ENCODE assay signal across 8 cellular contexts in the genomic region with DNA sequence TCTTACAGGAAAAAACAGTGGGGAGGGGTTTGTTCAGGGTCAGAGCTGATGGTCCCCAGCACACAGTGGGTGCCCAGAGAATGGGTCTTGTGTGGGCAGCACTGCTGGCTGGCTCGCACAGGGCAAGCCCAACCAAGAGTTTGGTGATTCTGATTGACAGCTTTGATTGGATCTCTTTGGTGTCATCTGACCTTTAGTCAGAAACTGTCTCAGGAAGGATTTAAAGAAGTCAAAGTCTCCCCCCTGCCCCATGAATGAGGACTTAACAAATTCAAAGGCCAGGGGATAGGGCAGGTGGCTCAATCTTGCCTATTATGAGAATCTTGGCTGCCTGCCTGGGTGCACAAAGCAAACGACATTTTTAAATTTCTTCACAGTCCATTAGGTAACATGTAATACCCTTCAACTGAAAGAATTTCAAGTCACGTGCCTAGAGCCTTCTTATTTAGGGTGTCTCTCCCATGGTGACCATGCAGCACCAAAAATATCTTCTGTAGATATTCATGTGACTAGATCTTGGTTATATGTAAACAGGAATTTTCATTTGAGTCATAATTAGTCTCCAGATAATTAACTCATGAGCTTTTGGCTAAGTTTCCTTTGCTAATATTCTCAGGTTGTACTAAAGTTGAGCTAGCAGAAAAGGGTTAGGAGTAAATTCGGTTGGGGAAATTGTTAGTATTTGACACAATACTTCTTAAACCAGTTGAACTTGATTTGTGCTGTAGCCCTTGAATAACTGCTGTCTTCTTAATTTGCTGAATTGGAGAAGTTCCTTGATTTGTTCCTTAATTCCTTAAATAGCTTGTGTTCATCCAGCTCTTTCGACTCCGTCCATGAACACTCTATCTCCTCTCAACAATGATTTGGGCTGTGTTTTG. TPM values are rescaled to one million over a fixed set of nuclear protein-coding genes. Genes with fewer than 3 reads are reported as not detected.
DNase-seq lines count a peak whose midpoint lies in the region; ATAC-seq, FAIRE-seq and TF ChIP-seq lines count a peak whose summit lies in the region.

No MANE protein-coding gene starts in this region.

- no peak overlapping the region for H2BK20ac ChIP-seq in H1 (ENCODE audit: low read length)

- H3K79me1 ChIP-seq in H1 (ENCODE audit: low read depth, low read length), result no peaks in the 10 kb centered on the region

- no peak overlapping the region for H2BK5ac ChIP-seq in H1 (ENCODE audit: low read depth, low read length)

- H3K14ac ChIP-seq in H1 (ENCODE audit: insufficient read length), result no peak overlapping the region

- ATAC-seq in psoas muscle (peak in 3 of 4 donors; percentile 36 to 62 (median 60)), HG02981 (IDR thresholded peaks at IDR 0.05; ENCODE audit: unreplicated experiment) (no peak), GM19397 (IDR thresholded peaks at IDR 0.05; ENCODE audit: unreplicated experiment) (no peak)

- POLR2A ChIA-PET in H1 (lab: Charles Lee; ENCODE audit: partially characterized antibody), result interaction anchor here (1.2 kb wide), 1 partner anchor 10 kb away, joined by 3 read pairs; no protein-coding TSS in a partner anchor

- H4K5ac ChIP-seq in H1 (ENCODE audit: insufficient read length, low read depth, low read length), result no peak overlapping the region

- H3K27ac ChIP-seq in H1 (ENCODE audit: low read depth, low read length) (no peak overlapping the region), psoas muscle (peak overlapping the region; percentile 42)

- no peaks in the 10 kb centered on the region for H3K9me3 ChIP-seq in H1 (ENCODE audit: insufficient read depth in 2 of 2, low read depth in 1 of 2, low read length in 1 of 2)
- no peaks in the 10 kb centered on the region for H3K9me3 ChIP-seq in psoas muscle

- CTCF ChIA-PET in H1 (lab: Charles Lee; ENCODE audit: partially characterized antibody), result interaction anchor here (0.6 to 0.8 kb wide), 2 partner anchors 9 kb away, joined by 3 to 4 read pairs; no protein-coding TSS in a partner anchor

- no peak overlapping the region for H3K4me2 ChIP-seq in H1 (ENCODE audit: insufficient read depth in 1 of 2, low read depth in 2 of 2, low read length in 2 of 2)

- no peaks in the 10 kb centered on the region for H3K36me3 ChIP-seq in H1 (ENCODE audit: control insufficient read depth in 2 of 4, insufficient read depth in 4 of 4, low read length in 3 of 4)
- no peaks in the 10 kb centered on the region for H3K36me3 ChIP-seq in psoas muscle (ENCODE audit: insufficient read depth in 1 of 2, low read depth in 1 of 2)

- H2AK5ac ChIP-seq in H1 (ENCODE audit: low read depth, low read length), result no peak overlapping the region

- no peak overlapping the region for H3K56ac ChIP-seq in H1 (replicated peaks; ENCODE audit: insufficient read length, low read depth, low read length)

- no peaks in the 10 kb centered on the region for H3K79me2 ChIP-seq in H1 (ENCODE audit: control insufficient read depth in 1 of 2, insufficient read depth in 2 of 2, low read length in 2 of 2)

- H4K8ac ChIP-seq in H1 (ENCODE audit: extremely low read depth, insufficient read depth, low read length), result peak overlapping the region; percentile 31; the same call in 1 of the 2 replicates

- no peak for TF ChIP-seq EP300 in H1 (IDR thresholded peaks at IDR 0.05; ENCODE audit: borderline replicate concordance in 1 of 2, low read depth in 2 of 2, low read length in 2 of 2)

- H3K18ac ChIP-seq in H1 (ENCODE audit: extremely low read depth, low read length), result no peak overlapping the region; the same call in 1 of the 2 replicates

- DNase-seq in GF-D8 (lab: John Stamatoyannopoulos, UW) (peak; percentile 32), NCI-H2107 (lab: John Stamatoyannopoulos, UW) (peak; percentile 25), H1 (ENCODE audit: low read depth in 1 of 2, low spot score in 2 of 2) (no peak), psoas muscle (peak in 1 of 2 donors; percentile 38), T-helper 2 cell (no peak), activated T-cell treated with anti-CD3 and anti-CD28 coated beads for 4 hours (no peak)

- H2BK120ac ChIP-seq in H1 (replicated peaks; ENCODE audit: low read depth, low read length), result no peak overlapping the region

- no peaks in the 10 kb centered on the region for H3K27me3 ChIP-seq in H1 (replicated peaks in 1 of 4; ENCODE audit: control insufficient read depth in 3 of 4, extremely low read depth in 1 of 4, insufficient read depth in 3 of 4, low read length in 3 of 4)
- no peaks in the 10 kb centered on the region for H3K27me3 ChIP-seq in psoas muscle (ENCODE audit: insufficient read depth in 3 of 3, low read length in 2 of 3)

- no peak for TF ChIP-seq CTCF in H1 (IDR thresholded peaks at IDR 0.05; ENCODE audit: control extremely low read depth in 1 of 3, insufficient read depth in 1 of 3, low read depth in 1 of 3, low read length in 3 of 3)
- TF ChIP-seq CTCF in psoas muscle (IDR thresholded peaks at IDR 0.05), result no peak

- TF ChIP-seq POLR2A in H1 (IDR thresholded peaks at IDR 0.05; ENCODE audit: control extremely low read depth in 1 of 2, low read depth in 2 of 2, low read length in 2 of 2), result no peak

- no peak overlapping the region for H2BK15ac ChIP-seq in H1 (ENCODE audit: low read length)

- peak overlapping the region; percentile 81 for H2AFZ ChIP-seq in H1 (ENCODE audit: low read length)

- H3K4me3 ChIP-seq in H1 (ENCODE audit: extremely low read depth in 1 of 4, insufficient read depth in 2 of 4, low read depth in 3 of 4, low read length in 4 of 4) (no peak overlapping the region), psoas muscle (no peak overlapping the region)

- peaks cover 0 to 4% (median 0%) of the 10 kb centered on the region in 4 experiments; a peak in 1 of 7 replicates for H3K4me1 ChIP-seq in H1 (replicated peaks in 1 of 4; ENCODE audit: control insufficient read depth in 3 of 4, insufficient read depth in 4 of 4, low read length in 3 of 4)
- peaks cover 20% of the 10 kb centered on the region for H3K4me1 ChIP-seq in psoas muscle

- no peak overlapping the region for H3K9ac ChIP-seq in H1 (replicated peaks in 1 of 4; ENCODE audit: extremely low read depth in 1 of 4, low read depth in 3 of 4, low read length in 3 of 4)

- no peaks in the 10 kb centered on the region for H3K23me2 ChIP-seq in H1 (ENCODE audit: low read depth, low read length)

- H2BK12ac ChIP-seq in H1 (ENCODE audit: low read depth, low read length), result no peak overlapping the region

- H3K23ac ChIP-seq in H1 (ENCODE audit: insufficient read length), result no peak overlapping the region

- no peak overlapping the region for H3K4ac ChIP-seq in H1 (replicated peaks; ENCODE audit: insufficient read length, low read depth, low read length)

- intact Hi-C loops in psoas muscle (cut with DNase I), result no loop called here

- no peak overlapping the region for H4K91ac ChIP-seq in H1 (replicated peaks; ENCODE audit: insufficient read length, low read length)

- TF ChIP-seq RAD21 in H1 (IDR thresholded peaks at IDR 0.05 in 1 of 2, conservative IDR thresholded peaks at IDR 0.05 in 1 of 2; ENCODE audit: low read depth in 2 of 2, low read length in 2 of 2), result no peak

- WGBS in H1 (ENCODE audit: extremely low coverage in 1 of 2, insufficient coverage in 1 of 2, insufficient read length in 1 of 2, insufficient replicate concordance in 2 of 2, low coverage in 1 of 2, low lambda C conversion rate in 2 of 2, missing lambda C conversion rate in 1 of 2), 2 experiments, result 87% methylated on average over 6 of the region's 6 CpGs; no CpG with 5 or more reads in 1 of the 2 experiments
- WGBS in psoas muscle, 3 donors, result 46 to 56% (median 46%) methylated on average over 6 of the region's 6 CpGs

- FAIRE-seq in H1 (lab: Jason Lieb, UNC), result no peak

- no peaks in the 10 kb centered on the region for H4K20me1 ChIP-seq in H1 (replicated peaks in 1 of 2; ENCODE audit: control insufficient read depth in 1 of 2, insufficient read depth in 2 of 2, low read length in 2 of 2)

TF ChIP-seq in H1, 55 proteins besides CTCF, POLR2A, EP300 and RAD21:
- TF ChIP-seq FOSL1 (IDR thresholded peaks at IDR 0.05; ENCODE audit: insufficient read depth, low read depth, low read length), result no peak
- TF ChIP-seq TBP (IDR thresholded peaks at IDR 0.05; ENCODE audit: low read depth, low read length), result no peak
- no peak for TF ChIP-seq NANOG (IDR thresholded peaks at IDR 0.05; ENCODE audit: insufficient read depth, low read depth, low read length, poor library complexity, severe bottlenecking)
- TF ChIP-seq ASH2L (IDR thresholded peaks at IDR 0.05; ENCODE audit: low read length), result no peak
- no peak for TF ChIP-seq RBBP5 (IDR thresholded peaks at IDR 0.05; ENCODE audit: borderline replicate concordance, low read depth, low read length)
- TF ChIP-seq CREB1 (IDR thresholded peaks at IDR 0.05), result no peak
- no peak for TF ChIP-seq SIRT6 (IDR thresholded peaks at IDR 0.05; ENCODE audit: low read length)
- TF ChIP-seq SIN3A (conservative IDR thresholded peaks at IDR 0.05 in 1 of 2, IDR thresholded peaks at IDR 0.05 in 1 of 2; ENCODE audit: low read depth in 1 of 2, low read length in 2 of 2), result no peak
- TF ChIP-seq CHD1 (IDR thresholded peaks at IDR 0.05; ENCODE audit: low read depth, low read length), result no peak
- no peak for TF ChIP-seq TCF12 (IDR thresholded peaks at IDR 0.05; ENCODE audit: low read depth, low read length)
- TF ChIP-seq BRCA1 (IDR thresholded peaks at IDR 0.05; ENCODE audit: low read depth, low read length), result no peak
- TF ChIP-seq SP1 (IDR thresholded peaks at IDR 0.05; ENCODE audit: low read depth, low read length), result no peak

RNA-seq across cellular contexts. Expression of a gene that starts 54.5 kb away (rescaled TPM):
- 105 and 110 TPM in 2 replicates for total RNA-seq in H1 (2021; fragmentation: NEBNext Ultra II Directional; extraction: Animal tissue kit (Norgen Biotek cat#: 25700))
- polyA plus RNA-seq in H1 (2011; rRNA removed) (28.4 and 44.7 TPM in 2 replicates), psoas muscle (100 to 1,000 TPM; 151 to 217 (median 188) TPM)
- 45.2 TPM for polyA plus RNA-seq in H1 (2011; cell fraction: cytosol; rRNA removed)
- 66.7 TPM for polyA plus RNA-seq in H1 (2011; cell fraction: nucleus; rRNA removed)
- 40.4 to 57.9 TPM (median 52.3 TPM) in 4 replicates for polyA plus RNA-seq in H1 (2012, experiment 1 of 2)
- 3.0 TPM for polyA plus RNA-seq in H1 (2012, experiment 2 of 2)
- 48.3 TPM for polyA plus RNA-seq in H1 (2013, experiment 1 of 2)
- 49.3 TPM for polyA plus RNA-seq in H1 (2013, experiment 2 of 2)
- 224 and 290 TPM in 2 replicates for polyA minus RNA-seq in H1 (2011; rRNA and poly(A)+ RNA removed)
- 72.8 TPM for polyA minus RNA-seq in H1 (2011; cell fraction: cytosol; rRNA and poly(A)+ RNA removed)
- 179 TPM for polyA minus RNA-seq in H1 (2011; cell fraction: nucleus; rRNA and poly(A)+ RNA removed)
- total RNA-seq in psoas muscle, result 100 to 1,000 TPM; 189 to 405 (median 301) TPM

Comparison
In these comparisons a context has a peak if more than half of its experiments do, and no peak if none do; other contexts are left out.
1. DNase-seq: peak in GF-D8 (single experiment) and NCI-H2107 (single experiment); none in H1 (0 of 2), T-helper 2 cell (0 of 5) and activated T-cell treated with anti-CD3 and anti-CD28 coated beads for 4 hours (single experiment).
2. ATAC-seq: peak in psoas muscle (3 of 4); none in HG02981 (single experiment) and GM19397 (single experiment).